In genomic region chr22:23149743-23150238, GRCh38 we compare ENCODE assay signal across 28 cellular contexts. TPM values are rescaled to one million over a fixed set of nuclear protein-coding genes. Genes with fewer than 3 reads are reported as not detected.
DNase-seq lines count a peak whose midpoint lies in the region; ATAC-seq and TF ChIP-seq lines count a peak whose summit lies in the region.
"Had no signal": no experiment of that assay in that cellular context is flagged by ENCODE, and none has a peak within 500 bp of the region (broad histone marks: within the 10 kb centered on the region; RNA-seq: fewer than 3 reads in every experiment).

No MANE protein-coding gene starts in this region.

- no peak overlapping the region for H3K4me3 ChIP-seq in GM23338
- H3K4me3 ChIP-seq in NT2/D1 (ENCODE audit: insufficient read length, low read depth): no peak overlapping the region
- no peak overlapping the region for H3K4me3 ChIP-seq in epithelial cell of esophagus (ENCODE audit: low read length)
- no peak overlapping the region for H3K4me3 ChIP-seq in spleen
- H3K4me3 ChIP-seq: heart right ventricle, left lung, suprapubic skin, vagina had no signal

- H3K27me3 ChIP-seq in GM23338 (ENCODE audit: insufficient read depth) (peaks cover 16% of the 10 kb centered on the region; the same call in 1 of the 2 replicates), NT2/D1 (ENCODE audit: insufficient read depth, insufficient read length) (peaks cover 26% of the 10 kb centered on the region), spleen (replicated peaks in 1 of 7) (no peaks in the 10 kb centered on the region)
- H3K27me3 ChIP-seq: heart right ventricle, left lung, suprapubic skin, vagina had no signal

- no peak overlapping the region for H2AFZ ChIP-seq in GM23338

- H3F3A ChIP-seq in GM23338 (replicated peaks; ENCODE audit: low read depth): no peaks in the 10 kb centered on the region

- TF ChIP-seq CTCF in GM23338 (conservative IDR thresholded peaks at IDR 0.05; ENCODE audit: low read depth in 2 of 2) (no peak), epithelial cell of esophagus (IDR thresholded peaks at IDR 0.05; ENCODE audit: insufficient read depth, low read depth, low read length, missing control alignments) (no peak), spleen (IDR thresholded peaks at IDR 0.05 in 8 of 11, conservative IDR thresholded peaks at IDR 0.05 in 3 of 11) (no peak)

- H3K36me3 Mint-ChIP-seq in GM23338 (ENCODE audit: low read depth): no peaks in the 10 kb centered on the region
- H3K36me3 Mint-ChIP-seq in activated CD8-positive, alpha-beta T cell treated with anti-CD3 and anti-CD28 coated beads, Interleukin-2, amount 10 ng/mL, durations not matched to agents 7 days and 5 days (ENCODE audit: low read depth): no peaks in the 10 kb centered on the region
- H3K36me3 Mint-ChIP-seq: activated CD8-positive, alpha-beta memory T cell treated with anti-CD3 and anti-CD28 coated beads, Interleukin-2, amount 10 ng/mL, durations not matched to agents 7 days and 5 days; naive B cell; stimulated activated naive B cell treated with anti-CD40 and anti-IgM and Interleukin-4, amounts not matched to agents 10 μg/mL and 1 μg/mL and 100 μg/mL, for 72 hours had no signal

- 89 to 96% (median 92%) methylated on average over 14 to 15 of the region's 15 CpGs for WGBS in spleen, 5 donors

- CTCF ChIA-PET in activated CD8-positive, alpha-beta T cell treated with anti-CD3 and anti-CD28 coated beads, Interleukin-2, amount 10 ng/mL, durations not matched to agents 7 days and 5 days (lab: Charles Lee): interaction anchor here (2.1 kb wide), 1 partner anchor 132 kb away, joined by 7 read pairs; no protein-coding TSS in a partner anchor

- no peaks in the 10 kb centered on the region for H3K79me2 ChIP-seq in GM23338 (replicated peaks; ENCODE audit: insufficient read depth)

- TF ChIP-seq POLR2A in spleen (IDR thresholded peaks at IDR 0.05): no peak

- H3K36me3 ChIP-seq in GM23338 (ENCODE audit: insufficient read depth): no peaks in the 10 kb centered on the region
- no peaks in the 10 kb centered on the region for H3K36me3 ChIP-seq in NT2/D1 (ENCODE audit: insufficient read depth, insufficient read length, low read length)
- H3K36me3 ChIP-seq in spleen: peaks cover 0 to 7% (median 0%) of the 10 kb centered on the region in 6 donors
- H3K36me3 ChIP-seq: heart right ventricle, left lung, suprapubic skin had no signal

- no peaks in the 10 kb centered on the region; the same call in 2 of the 3 replicates for H3K9me3 Mint-ChIP-seq in GM23338
- no peaks in the 10 kb centered on the region for H3K9me3 Mint-ChIP-seq in activated CD8-positive, alpha-beta T cell treated with anti-CD3 and anti-CD28 coated beads, Interleukin-2, amount 10 ng/mL, durations not matched to agents 7 days and 5 days (ENCODE audit: insufficient read depth)
- H3K9me3 Mint-ChIP-seq: activated CD4-positive, alpha-beta T cell treated with anti-CD3 and anti-CD28 coated beads, Interleukin-2, amount 10 ng/mL, durations not matched to agents 24 days and 14 days; activated T-helper 1 cell treated with anti-CD3 and anti-CD28 coated beads, Interleukin-12 subunit alpha, Interleukin-12 subunit beta, Interleukin-2, Interleukin-4 antibody, amounts not matched to agents 30 ng/mL and 10 ng/mL and 1 ng/mL, durations not matched to agents 14 hours and 24 hours and 36 hours; naive B cell; stimulated activated naive B cell treated with anti-CD40 and anti-IgM and Interleukin-4, amounts not matched to agents 10 μg/mL and 1 μg/mL and 100 μg/mL, for 72 hours had no signal

- DNase-seq in GM23338 (ENCODE audit: low spot score) (peak; percentile 60), NT2/D1 (ENCODE audit: low read depth, low spot score) (peak; percentile 72), epithelial cell of esophagus (ENCODE audit: low read depth) (peak; percentile 20), spleen (peak; percentile 67), NCI-H146 treated with DMSO at 0.1 percent for 48 hours (lab: John Stamatoyannopoulos, UW; ENCODE audit: unreplicated experiment) (no peak)
- DNase-seq in activated CD8-positive, alpha-beta T cell treated with anti-CD3 and anti-CD28 coated beads, Interleukin-2, amount 10 ng/mL, durations not matched to agents 7 days and 5 days: no peak
- DNase-seq: activated CD4-positive, alpha-beta T cell treated with anti-CD3 and anti-CD28 coated beads, Interleukin-2, amount 10 ng/mL, durations not matched to agents 24 days and 14 days; activated CD8-positive, alpha-beta memory T cell treated with anti-CD3 and anti-CD28 coated beads, Interleukin-2, amount 10 ng/mL, durations not matched to agents 7 days and 5 days; activated naive CD4-positive, alpha-beta T cell treated with anti-CD3 and anti-CD28 coated beads, Interleukin-2, amount 50 U/mL, for 16 hours; aorta; foreskin fibroblast; mesendoderm; naive B cell; NCI-H2081; NCI-H510A; stimulated activated CD4-positive, alpha-beta T cell treated with anti-CD3 and anti-CD28 coated beads, Interleukin-4, amount 100 ng/mL, for 1 hour; stimulated activated naive B cell treated with anti-CD40 and anti-IgM and Interleukin-4, amounts not matched to agents 10 μg/mL and 1 μg/mL and 100 μg/mL, for 72 hours; T-helper 1 cell had no signal

- intact Hi-C loops in spleen (cut with DNase I; ENCODE audit: low total_unique reads): no loop called here

- no peaks in the 10 kb centered on the region for H4K20me1 ChIP-seq in GM23338 (replicated peaks; ENCODE audit: insufficient read depth)

- no peaks in the 10 kb centered on the region for H3K9me3 ChIP-seq in NT2/D1 (ENCODE audit: insufficient read depth, low read length)
- no peaks in the 10 kb centered on the region for H3K9me3 ChIP-seq in spleen
- H3K9me3 ChIP-seq: heart right ventricle, left lung, suprapubic skin, vagina had no signal

- H3K4me3 Mint-ChIP-seq in GM23338: no peak overlapping the region
- no peak overlapping the region for H3K4me3 Mint-ChIP-seq in activated CD8-positive, alpha-beta T cell treated with anti-CD3 and anti-CD28 coated beads, Interleukin-2, amount 10 ng/mL, durations not matched to agents 7 days and 5 days
- H3K4me3 Mint-ChIP-seq: activated CD4-positive, alpha-beta T cell treated with anti-CD3 and anti-CD28 coated beads, Interleukin-2, amount 10 ng/mL, durations not matched to agents 24 days and 14 days; activated CD8-positive, alpha-beta memory T cell treated with anti-CD3 and anti-CD28 coated beads, Interleukin-2, amount 10 ng/mL, durations not matched to agents 7 days and 5 days; activated T-helper 1 cell treated with anti-CD3 and anti-CD28 coated beads, Interleukin-12 subunit alpha, Interleukin-12 subunit beta, Interleukin-2, Interleukin-4 antibody, amounts not matched to agents 30 ng/mL and 10 ng/mL and 1 ng/mL, durations not matched to agents 14 hours and 24 hours and 36 hours; stimulated activated naive B cell treated with anti-CD40 and anti-IgM and Interleukin-4, amounts not matched to agents 10 μg/mL and 1 μg/mL and 100 μg/mL, for 72 hours had no signal

- peaks cover 31% of the 10 kb centered on the region for H3K27me3 Mint-ChIP-seq in GM23338 (ENCODE audit: insufficient read depth, low read depth, poor library complexity)
- H3K27me3 Mint-ChIP-seq in activated CD8-positive, alpha-beta T cell treated with anti-CD3 and anti-CD28 coated beads, Interleukin-2, amount 10 ng/mL, durations not matched to agents 7 days and 5 days (ENCODE audit: low read depth): peaks cover 3% of the 10 kb centered on the region
- H3K27me3 Mint-ChIP-seq: activated CD8-positive, alpha-beta memory T cell treated with anti-CD3 and anti-CD28 coated beads, Interleukin-2, amount 10 ng/mL, durations not matched to agents 7 days and 5 days; naive B cell; stimulated activated naive B cell treated with anti-CD40 and anti-IgM and Interleukin-4, amounts not matched to agents 10 μg/mL and 1 μg/mL and 100 μg/mL, for 72 hours had no signal

- H3K9me2 ChIP-seq in GM23338 (ENCODE audit: insufficient read depth): no peaks in the 10 kb centered on the region

- no peak overlapping the region for H3K9ac ChIP-seq in NT2/D1 (ENCODE audit: insufficient read length, low read depth)

- 0 out of 2 replicates have a peak overlapping the region, but pooled peaks have one; percentile 48 for H3K4me2 ChIP-seq in GM23338

- H3K27ac ChIP-seq in GM23338 (ENCODE audit: low read depth) (no peak overlapping the region), spleen (peak overlapping the region in 2 of 8 donors; percentile 94 to 98)
- H3K27ac ChIP-seq: suprapubic skin, vagina had no signal

- H3K4me1 ChIP-seq in GM23338 (ENCODE audit: insufficient read depth): peaks cover 10% of the 10 kb centered on the region; the same call in 1 of the 2 replicates
- peaks cover 9% of the 10 kb centered on the region for H3K4me1 ChIP-seq in NT2/D1 (ENCODE audit: insufficient read depth, insufficient read length)
- peaks cover 6 to 87% (median 41%) of the 10 kb centered on the region in 6 donors for H3K4me1 ChIP-seq in spleen

- ATAC-seq in GM23338: peak; percentile 16
- no peak for ATAC-seq in activated CD8-positive, alpha-beta T cell treated with anti-CD3 and anti-CD28 coated beads, Interleukin-2, amount 10 ng/mL, durations not matched to agents 7 days and 5 days
- ATAC-seq in GM18907 (IDR thresholded peaks at IDR 0.05; ENCODE audit: unreplicated experiment): no peak
- ATAC-seq: activated CD8-positive, alpha-beta memory T cell treated with anti-CD3 and anti-CD28 coated beads, Interleukin-2, amount 10 ng/mL, durations not matched to agents 7 days and 5 days; left lung; stimulated activated naive B cell treated with anti-CD40 and anti-IgM and Interleukin-4, amounts not matched to agents 10 μg/mL and 1 μg/mL and 100 μg/mL, for 72 hours had no signal

- H3K27ac Mint-ChIP-seq in GM23338: no peak overlapping the region
- H3K27ac Mint-ChIP-seq in activated CD8-positive, alpha-beta T cell treated with anti-CD3 and anti-CD28 coated beads, Interleukin-2, amount 10 ng/mL, durations not matched to agents 7 days and 5 days: no peak overlapping the region
- H3K27ac Mint-ChIP-seq: activated CD4-positive, alpha-beta T cell treated with anti-CD3 and anti-CD28 coated beads, Interleukin-2, amount 10 ng/mL, durations not matched to agents 24 days and 14 days; activated CD8-positive, alpha-beta memory T cell treated with anti-CD3 and anti-CD28 coated beads, Interleukin-2, amount 10 ng/mL, durations not matched to agents 7 days and 5 days; activated T-helper 1 cell treated with anti-CD3 and anti-CD28 coated beads, Interleukin-12 subunit alpha, Interleukin-12 subunit beta, Interleukin-2, Interleukin-4 antibody, amounts not matched to agents 30 ng/mL and 10 ng/mL and 1 ng/mL, durations not matched to agents 14 hours and 24 hours and 36 hours; stimulated activated naive B cell treated with anti-CD40 and anti-IgM and Interleukin-4, amounts not matched to agents 10 μg/mL and 1 μg/mL and 100 μg/mL, for 72 hours had no signal

- POLR2A ChIA-PET in activated CD8-positive, alpha-beta T cell treated with anti-CD3 and anti-CD28 coated beads, Interleukin-2, amount 10 ng/mL, durations not matched to agents 7 days and 5 days (lab: Charles Lee): no interaction called here

- peaks cover 33% of the 10 kb centered on the region for H3K4me1 Mint-ChIP-seq in GM23338
- peaks cover 32% of the 10 kb centered on the region for H3K4me1 Mint-ChIP-seq in activated CD8-positive, alpha-beta T cell treated with anti-CD3 and anti-CD28 coated beads, Interleukin-2, amount 10 ng/mL, durations not matched to agents 7 days and 5 days (ENCODE audit: low read depth)

RNA-seq across cellular contexts. Expression of gene RAB36, which starts 4.5 kb away (rescaled TPM):
- 0.58 and 1.2 TPM in 2 replicates for total RNA-seq in GM23338 (2014; rRNA removed; shearing (Covaris generic))
- polyA plus RNA-seq in GM23338 (2016; fragmentation: Nextera tagmentation; extraction: Ambion mirVana): 0.43 and 0.58 TPM in 2 replicates
- total RNA-seq in spleen: 1 to 10 TPM; 1.6 to 3.7 (median 2.7) TPM
- 1 to 10 TPM; 1.0 to 1.3 (median 1.2) TPM for polyA plus RNA-seq in spleen
- total RNA-seq in activated CD8-positive, alpha-beta T cell treated with anti-CD3 and anti-CD28 coated beads, Interleukin-2, amount 10 ng/mL, durations not matched to agents 7 days and 5 days: 1 to 10 TPM in 1 of 2 experiments, under 1 TPM in 1; 0.79 to 1.0 TPM
- total RNA-seq: activated CD4-positive, alpha-beta T cell treated with anti-CD3 and anti-CD28 coated beads, Interleukin-2, amount 10 ng/mL, durations not matched to agents 24 days and 14 days had no signal

RNA-seq across cellular contexts. Expression of gene RSPH14, which starts 8.0 kb away (rescaled TPM):
- total RNA-seq in GM23338 (2014; rRNA removed; shearing (Covaris generic)): not detected in 2 replicates
- polyA plus RNA-seq in GM23338 (2016; fragmentation: Nextera tagmentation; extraction: Ambion mirVana) (1.8 and 2.5 TPM in 2 replicates), spleen (under 1 TPM in 2 of 3 donors, not detected in 1; 0.11 to 0.38 TPM)
- under 1 TPM in 2 of 7 donors, not detected in 5; 0.52 to 0.77 TPM for total RNA-seq in spleen
- under 1 TPM; 0.21 to 0.31 TPM for total RNA-seq in activated CD8-positive, alpha-beta T cell treated with anti-CD3 and anti-CD28 coated beads, Interleukin-2, amount 10 ng/mL, durations not matched to agents 7 days and 5 days
- total RNA-seq: activated CD4-positive, alpha-beta T cell treated with anti-CD3 and anti-CD28 coated beads, Interleukin-2, amount 10 ng/mL, durations not matched to agents 24 days and 14 days; activated CD8-positive, alpha-beta memory T cell treated with anti-CD3 and anti-CD28 coated beads, Interleukin-2, amount 10 ng/mL, durations not matched to agents 7 days and 5 days; activated T-helper 1 cell treated with anti-CD3 and anti-CD28 coated beads, Interleukin-12 subunit alpha, Interleukin-12 subunit beta, Interleukin-2, Interleukin-4 antibody, amounts not matched to agents 30 ng/mL and 10 ng/mL and 1 ng/mL, durations not matched to agents 14 hours and 24 hours and 36 hours; chondrocyte; MCF 10A; RPMI7951; SK-MEL-5; vagina had no signal
- polyA plus RNA-seq: aorta had no signal

RNA-seq across cellular contexts. Expression of gene BCR, which starts 30.5 kb away (rescaled TPM):
- 101 and 121 TPM in 2 replicates for total RNA-seq in GM23338 (2014; rRNA removed; shearing (Covaris generic))
- polyA plus RNA-seq in GM23338 (2016; fragmentation: Nextera tagmentation; extraction: Ambion mirVana): 15.6 and 17.7 TPM in 2 replicates
- 10 to 100 TPM; 39.3 to 64.8 (median 56.3) TPM for total RNA-seq in spleen
- 10 to 100 TPM; 15.2 to 21.9 (median 15.8) TPM for polyA plus RNA-seq in spleen
- total RNA-seq in activated CD8-positive, alpha-beta T cell treated with anti-CD3 and anti-CD28 coated beads, Interleukin-2, amount 10 ng/mL, durations not matched to agents 7 days and 5 days: 10 to 100 TPM; 31.1 to 31.9 TPM

Comparison
In these comparisons a context has a peak if more than half of its experiments do, and no peak if none do; other contexts are left out.
1. DNase-seq: peak in GM23338 (single experiment), NT2/D1 (single experiment), epithelial cell of esophagus (single experiment) and spleen (single experiment); none in activated CD8-positive, alpha-beta T cell treated with anti-CD3 and anti-CD28 coated beads, Interleukin-2, amount 10 ng/mL, durations not matched to agents 7 days and 5 days (single experiment) and NCI-H146 treated with DMSO at 0.1 percent for 48 hours (single experiment).